12 cellular contexts compared by ENCODE assay signal in the genomic region with DNA sequence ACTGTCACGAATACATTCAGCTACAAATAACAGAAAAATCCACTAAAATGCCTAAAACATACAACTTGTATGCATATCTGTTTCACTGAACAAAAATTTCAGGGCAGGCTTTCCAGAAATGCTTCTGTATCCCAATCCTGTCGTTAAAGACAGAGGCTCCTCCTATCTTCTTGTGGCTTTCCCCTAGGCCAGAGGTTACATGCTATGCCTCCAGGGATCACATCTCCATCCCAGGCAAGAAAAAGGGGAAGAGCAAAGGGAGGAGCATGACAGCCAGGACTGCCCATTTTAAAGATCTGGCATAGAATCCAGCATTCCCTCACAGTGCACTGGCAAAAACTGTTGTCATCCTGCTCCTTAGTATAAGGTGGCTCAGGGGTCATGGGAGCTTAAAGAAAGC.
"Had no signal": no experiment of that assay in that cellular context is flagged by ENCODE, and none has a peak within 500 bp of the region (broad histone marks: within the 10 kb centered on the region; RNA-seq: fewer than 3 reads in every experiment).

No MANE protein-coding gene starts in this region.

- DNase-seq: activated CD4-positive, alpha-beta T cell treated with anti-CD3 and anti-CD28 coated beads, Interleukin-2, amount 10 ng/mL, durations not matched to agents 7 days and 5 days; activated CD4-positive, CD25-positive, alpha-beta regulatory T cell; activated CD8-positive, alpha-beta memory T cell treated with anti-CD3 and anti-CD28 coated beads, Interleukin-2, amount 50 U/mL, for 48 hours; activated gamma-delta T cell treated with Interleukin-2 at 50 U/mL for 16 hours; activated naive CD8-positive, alpha-beta T cell treated with anti-CD3 and anti-CD28 coated beads for 36 hours; effector CD8-positive, alpha-beta T cell; mucosa of descending colon; naive thymus-derived CD8-positive, alpha-beta T cell; T-helper 17 cell had no signal

- ATAC-seq: left lobe of liver; mucosa of descending colon; naive thymus-derived CD8-positive, alpha-beta T cell; T-helper 17 cell had no signal

- H3K9me3 ChIP-seq: mucosa of descending colon had no signal

- H3K79me2 ChIP-seq: parathyroid adenoma had no signal

- H3K9ac ChIP-seq: parathyroid adenoma had no signal

- H3K4me3 ChIP-seq: mucosa of descending colon, skin epidermis had no signal

- H3K27ac ChIP-seq: parathyroid adenoma, skin epidermis had no signal

- H3K4me1 ChIP-seq: parathyroid adenoma had no signal

- H2AFZ ChIP-seq: parathyroid adenoma had no signal
